ENCODE assay signal across 8 cellular contexts in genomic region chr21:40386301-40386911, GRCh38.
DNase-seq lines count a peak whose midpoint lies in the region; ATAC-seq, FAIRE-seq and TF ChIP-seq lines count a peak whose summit lies in the region.

No MANE protein-coding gene starts in this region.

- no peak overlapping the region for H3K27ac Mint-ChIP-seq in immature natural killer cell

- no peak overlapping the region for H3K4me2 ChIP-seq in keratinocyte (ENCODE audit: control insufficient read depth, extremely low read depth, insufficient read depth, low read depth, low read length)

- no peaks in the 10 kb centered on the region for H3K4me1 Mint-ChIP-seq in immature natural killer cell

- dilution Hi-C loops in keratinocyte (cut with MboI; ENCODE audit: extremely low pct_ligation_motif_present, low sequenced_read_pairs), result no loop called here

- H3K4me3 ChIP-seq in astrocyte of the cerebellum (ENCODE audit: low read depth, low read length) (no peak overlapping the region), keratinocyte (ENCODE audit: control insufficient read depth in 2 of 3, extremely low read depth in 1 of 3, insufficient read depth in 2 of 3, low read depth in 1 of 3, low read length in 3 of 3) (no peak overlapping the region)

- no peak for ATAC-seq in HG03139 (IDR thresholded peaks at IDR 0.05; ENCODE audit: unreplicated experiment)

- peaks cover 0 to 11% (median 3%) of the 10 kb centered on the region in 6 donors for H3K9me3 Mint-ChIP-seq in immature natural killer cell

- no peak overlapping the region for H3K27ac ChIP-seq in keratinocyte (ENCODE audit: control insufficient read depth, insufficient read depth, low read length)

- in situ Hi-C loops in astrocyte of the cerebellum (cut with HindIII; ENCODE audit: low sequenced_read_pairs), result loop anchor here (25.0 kb wide), 1 partner anchor 249 kb away; no protein-coding TSS in a partner anchor

- DNase-seq in activated CD8-positive, alpha-beta memory T cell treated with anti-CD3 and anti-CD28 coated beads for 48 hours (ENCODE audit: low read depth in 2 of 3, low spot score in 2 of 3), result peak in 2 of 3 experiments; percentile 1 to 16
- no peak for DNase-seq in activated CD8-positive, alpha-beta memory T cell treated with anti-CD3 and anti-CD28 coated beads, Interleukin-2, amount 50 U/mL, for 4 hours
- DNase-seq in NCI-H460 (ENCODE audit: extremely low read depth, low read depth) (peak; percentile 22), astrocyte of the cerebellum (ENCODE audit: low read depth) (no peak), keratinocyte (ENCODE audit: low read depth, low spot score) (no peak), immature natural killer cell (no peak)
- peak; percentile 5 for DNase-seq in stimulated activated CD8-positive, alpha-beta memory T cell treated with anti-CD3 and anti-CD28 coated beads, Interleukin-7, amount 100 ng/mL, for 24 hours (ENCODE audit: low read depth)

- H3K9ac ChIP-seq in keratinocyte (ENCODE audit: control insufficient read depth, extremely low read depth, insufficient read depth, low read length), result no peak overlapping the region

- TF ChIP-seq CTCF in astrocyte of the cerebellum (IDR thresholded peaks at IDR 0.05; ENCODE audit: low read depth, low read length, missing control alignments), result peak; percentile 95
- peak; percentile 79 to 99 (median 88) for TF ChIP-seq CTCF in keratinocyte (optimal IDR thresholded peaks at IDR 0.05 in 1 of 3, IDR thresholded peaks at IDR 0.05 in 1 of 3, conservative IDR thresholded peaks at IDR 0.05 in 1 of 3; ENCODE audit: extremely low read depth in 1 of 3, insufficient read depth in 2 of 3, low read length in 3 of 3)

- H2AFZ ChIP-seq in keratinocyte (ENCODE audit: control insufficient read depth, low read length), result no peak overlapping the region

- no peaks in the 10 kb centered on the region for H3K79me2 ChIP-seq in keratinocyte (ENCODE audit: control insufficient read depth, insufficient read depth, low read length)

- H3K36me3 ChIP-seq in keratinocyte (ENCODE audit: control insufficient read depth in 2 of 2, extremely low read depth in 1 of 2, insufficient read depth in 2 of 2, low read length in 2 of 2), result no peaks in the 10 kb centered on the region

- H3K27me3 ChIP-seq in keratinocyte (ENCODE audit: control insufficient read depth, extremely low read depth, insufficient read depth, low read length), result no peaks in the 10 kb centered on the region

- H3K4me1 ChIP-seq in keratinocyte (ENCODE audit: control insufficient read depth, extremely low read depth, insufficient read depth, low read length), result no peaks in the 10 kb centered on the region

- H3K9me1 ChIP-seq in keratinocyte (ENCODE audit: control insufficient read depth, extremely low read depth, insufficient read depth, low read length), result no peaks in the 10 kb centered on the region

- peaks cover 0 to 1% (median 0%) of the 10 kb centered on the region in 3 donors for H3K27me3 Mint-ChIP-seq in immature natural killer cell (ENCODE audit: low read depth in 3 of 3)

- H3K36me3 Mint-ChIP-seq in immature natural killer cell, result peaks cover 0 to 3% (median 0%) of the 10 kb centered on the region in 3 donors

- H4K20me1 ChIP-seq in keratinocyte (ENCODE audit: control insufficient read depth, extremely low read depth, insufficient read depth, low read length), result no peaks in the 10 kb centered on the region

- H3K9me3 ChIP-seq in keratinocyte (ENCODE audit: control insufficient read depth, low read depth, low read length), result no peaks in the 10 kb centered on the region

- no peak for FAIRE-seq in keratinocyte (lab: Jason Lieb, UNC)

- H3K4me3 Mint-ChIP-seq in immature natural killer cell, result no peak overlapping the region

Comparison
In these comparisons a context has a peak if more than half of its experiments do, and no peak if none do; other contexts are left out.
1. DNase-seq: peak in activated CD8-positive, alpha-beta memory T cell treated with anti-CD3 and anti-CD28 coated beads for 48 hours (2 of 3), NCI-H460 (single experiment) and stimulated activated CD8-positive, alpha-beta memory T cell treated with anti-CD3 and anti-CD28 coated beads, Interleukin-7, amount 100 ng/mL, for 24 hours (single experiment); none in activated CD8-positive, alpha-beta memory T cell treated with anti-CD3 and anti-CD28 coated beads, Interleukin-2, amount 50 U/mL, for 4 hours (single experiment), astrocyte of the cerebellum (single experiment), keratinocyte (single experiment) and immature natural killer cell (0 of 3).